ENCODE assay signal across 20 cellular contexts in the genomic region with DNA sequence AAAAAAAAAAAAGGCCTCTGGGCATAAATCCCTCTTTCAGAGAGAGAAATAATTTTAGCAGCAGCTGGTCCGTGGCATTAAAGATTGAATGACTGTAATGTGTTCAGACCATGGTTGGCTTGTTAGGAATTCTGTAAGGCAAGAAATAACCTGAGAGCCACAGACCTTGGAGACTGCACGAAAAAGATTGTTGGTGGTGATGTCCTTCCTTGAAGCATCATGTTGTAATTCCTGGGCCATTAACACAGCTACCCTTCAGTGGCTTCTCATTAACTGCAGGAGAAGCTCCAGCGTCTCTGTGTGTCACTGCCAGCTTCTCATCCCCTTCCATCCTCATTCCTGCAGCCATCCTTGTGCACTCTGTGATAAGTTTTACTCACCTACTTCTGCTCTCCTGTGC.
"Had no signal": no experiment of that assay in that cellular context is flagged by ENCODE, and none has a peak within 500 bp of the region (broad histone marks: within the 10 kb centered on the region; RNA-seq: fewer than 3 reads in every experiment).

No MANE protein-coding gene starts in this region.

- H3K79me2 ChIP-seq: parathyroid adenoma had no signal

- ATAC-seq: activated CD8-positive, alpha-beta T cell treated with anti-CD3 and anti-CD28 coated beads for 36 hours; left lung; natural killer cell had no signal

- FAIRE-seq: colon, keratinocyte had no signal

- H3K36me3 ChIP-seq: brain microvascular endothelial cell, left lung, neutrophil, thyroid gland had no signal

- H3K9me3 ChIP-seq: left lung, neutrophil, thyroid gland had no signal

- H3K4me1 ChIP-seq: left lung had no signal

- H3K9ac ChIP-seq: parathyroid adenoma had no signal

- H3K4me3 ChIP-seq: dorsolateral prefrontal cortex, left lung, thyroid gland had no signal

- DNase-seq: activated CD4-positive, alpha-beta T cell treated with anti-CD3 and anti-CD28 coated beads, Interleukin-2, amount 10 ng/mL, durations not matched to agents 24 days and 14 days; activated CD8-positive, alpha-beta T cell treated with anti-CD3 and anti-CD28 coated beads for 36 hours; activated naive CD4-positive, alpha-beta T cell treated with anti-CD3 and anti-CD28 coated beads for 36 hours; activated T-cell treated with anti-CD3 and anti-CD28 coated beads, Interleukin-2, amount 50 U/mL, for 24 hours; anterior cingulate cortex; brain microvascular endothelial cell; central memory CD4-positive, alpha-beta T cell; dorsolateral prefrontal cortex; foreskin fibroblast; hypothalamus; left lung; mammary epithelial cell; natural killer cell; stimulated activated CD8-positive, alpha-beta memory T cell treated with anti-CD3 and anti-CD28 coated beads, Interleukin-4, amount 100 ng/mL, for 48 hours; stimulated activated naive CD4-positive, alpha-beta T cell; thyroid gland had no signal

- H3K27ac ChIP-seq: brain microvascular endothelial cell, dorsolateral prefrontal cortex, left lung, neutrophil, parathyroid adenoma, thyroid gland had no signal

- H3K27me3 ChIP-seq: brain microvascular endothelial cell, dorsolateral prefrontal cortex, left lung, neutrophil, thyroid gland had no signal

- H2AFZ ChIP-seq: parathyroid adenoma had no signal
